8 cellular contexts compared by ENCODE assay signal in genomic region chr21:33199516-33200217, GRCh38. TPM values are rescaled to one million over a fixed set of nuclear protein-coding genes. Genes with fewer than 3 reads are reported as not detected.
A peak's percentile ranks its signal among the peaks of the same experiment; 100 is the strongest.
DNase-seq lines count a peak whose midpoint lies in the region; ATAC-seq and TF ChIP-seq lines count a peak whose summit lies in the region.

No MANE protein-coding gene starts in this region.

- H3K36me3 ChIP-seq in right lobe of liver: no peaks in the 10 kb centered on the region

- no peak overlapping the region for H3K4me3 ChIP-seq in choroid plexus epithelial cell (ENCODE audit: low read depth, low read length)
- no peak overlapping the region for H3K4me3 ChIP-seq in right lobe of liver

- H3K4me1 ChIP-seq in right lobe of liver: peaks cover 0 to 45% (median 14%) of the 10 kb centered on the region in 4 donors

- intact Hi-C loops in right lobe of liver (cut with DNase I): loop anchor here in 1 of 2 donors (10.0 kb wide), 1 partner anchor 65 kb away; the partner anchor contains the start of gene IL10RB

- no peak for TF ChIP-seq POLR2A in right lobe of liver (IDR thresholded peaks at IDR 0.05)

- no peaks in the 10 kb centered on the region for H3K27me3 ChIP-seq in right lobe of liver

- peak; percentile 94 for DNase-seq in Ammon's horn (ENCODE audit: low spot score)
- DNase-seq in NCI-H446 treated with DMSO at 0.1 percent for 48 hours (lab: John Stamatoyannopoulos, UW): peak; percentile 72
- peak; percentile 65 for DNase-seq in activated CD4-positive, CD25-positive, alpha-beta regulatory T cell treated with anti-CD3 and anti-CD28 coated beads, Interleukin-2, amount 50 U/mL, for 72 hours
- DNase-seq in choroid plexus epithelial cell (ENCODE audit: low read depth): peak; percentile 97
- DNase-seq in right lobe of liver: peak in 2 of 3 donors; percentile 43 to 83
- DNase-seq in stimulated activated CD4-positive, alpha-beta T cell treated with anti-CD3 and anti-CD28 coated beads, TNF-alpha, amount 100 ng/mL, for 4 hours (ENCODE audit: low read depth in 3 of 3): peak in 2 of 3 experiments; percentile 69 to 77

- TF ChIP-seq CTCF in choroid plexus epithelial cell (conservative IDR thresholded peaks at IDR 0.05; ENCODE audit: low read depth, low read length) (peak; percentile 82), right lobe of liver (IDR thresholded peaks at IDR 0.05) (peak; percentile 74 to 96 (median 88))

- ATAC-seq in GM19023 (IDR thresholded peaks at IDR 0.05; ENCODE audit: unreplicated experiment) (peak; percentile 65), HG03378 (IDR thresholded peaks at IDR 0.05; ENCODE audit: unreplicated experiment) (peak; percentile 69), right lobe of liver (peak; percentile 66 to 78 (median 70))

- 13% methylated on average over 8 of the region's 8 CpGs for WGBS in right lobe of liver (ENCODE audit: insufficient coverage, low coverage, low lambda C conversion rate, missing lambda C conversion rate)

- peak overlapping the region; percentile 5 to 64 (median 55) for H3K27ac ChIP-seq in right lobe of liver

- H3K9me3 ChIP-seq in right lobe of liver: no peaks in the 10 kb centered on the region

RNA-seq across cellular contexts. Expression of gene IFNAR2, which starts 30.1 kb away (rescaled TPM):
- total RNA-seq in right lobe of liver: 10 to 100 TPM; 12.4 to 35.5 (median 16.3) TPM
